In genomic region chr2:40098786-40099470, GRCh38 we compare ENCODE assay signal across 1 cellular context.
TF ChIP-seq lines count a peak whose summit lies in the region.

No MANE protein-coding gene starts in this region.

TF ChIP-seq in IMR-90, 13 proteins besides CTCF, POLR2A, EP300 and RAD21:
- TF ChIP-seq USF2 (IDR thresholded peaks at IDR 0.05; ENCODE audit: low read depth, low read length), result 0 out of 2 replicates have a peak, but pooled peaks have one; percentile 18
- TF ChIP-seq CEBPB (IDR thresholded peaks at IDR 0.05; ENCODE audit: low read depth, low read length), result peak; percentile 45; the same call in 1 of the 2 replicates
- TF ChIP-seq ELK1 (IDR thresholded peaks at IDR 0.05; ENCODE audit: borderline replicate concordance, low read depth, low read length), result no peak
TF ChIP-seq in IMR-90: peak in this region for 2.
